In genomic region chr20:6061544-6061943, GRCh38 we compare ENCODE assay signal across 28 cellular contexts. TPM values are rescaled to one million over a fixed set of nuclear protein-coding genes. Genes with fewer than 3 reads are reported as not detected.
"Had no signal": no experiment of that assay in that cellular context is flagged by ENCODE, and none has a peak within 500 bp of the region (broad histone marks: within the 10 kb centered on the region; RNA-seq: fewer than 3 reads in every experiment).

No MANE protein-coding gene starts in this region.

- DNase-seq: colonic mucosa; effector CD8-positive, alpha-beta T cell; esophagus squamous epithelium; mesenchymal stem cell; midbrain; naive thymus-derived CD4-positive, alpha-beta T cell; stimulated activated CD4-positive, alpha-beta T cell treated with anti-CD3 and anti-CD28 coated beads, Interleukin-12 subunit alpha, Interleukin-12 subunit beta, amount 100 ng/mL, for 4 hours; stimulated activated CD4-positive, alpha-beta T cell treated with anti-CD3 and anti-CD28 coated beads, Interleukin-1b, Interleukin-23, amount 100 ng/mL, for 48 hours; stimulated activated CD4-positive, alpha-beta T cell treated with anti-CD3 and anti-CD28 coated beads, Interleukin-4, amount 100 ng/mL, for 1 hour; stimulated activated CD8-positive, alpha-beta memory T cell treated with anti-CD3 and anti-CD28 coated beads, Interleukin-4, amount 100 ng/mL, for 48 hours; stimulated activated naive CD4-positive, alpha-beta T cell; stimulated activated naive CD8-positive, alpha-beta T cell treated with anti-CD3 and anti-CD28 coated beads, Interleukin-15, amount 100 ng/mL, for 72 hours; transverse colon; upper lobe of right lung; uterus had no signal

- H3K27ac Mint-ChIP-seq: dendritic cell treated with granulocyte-macrophage colony-stimulating factor and Interleukin-4, amounts not matched to agents 40 ng/mL and 50 ng/mL, for 4 days; naive thymus-derived CD4-positive, alpha-beta T cell; nephron; neural progenitor cell; stimulated activated naive CD8-positive, alpha-beta T cell treated with anti-CD3 and anti-CD28 coated beads, Interleukin-15, amount 100 ng/mL, for 72 hours had no signal

- H3K4me1 Mint-ChIP-seq: neural progenitor cell; stimulated activated naive CD8-positive, alpha-beta T cell treated with anti-CD3 and anti-CD28 coated beads, Interleukin-15, amount 100 ng/mL, for 72 hours had no signal

- H3K36me3 Mint-ChIP-seq: naive thymus-derived CD4-positive, alpha-beta T cell; neural progenitor cell had no signal

- H3K4me3 Mint-ChIP-seq: dendritic cell treated with granulocyte-macrophage colony-stimulating factor and Interleukin-4, amounts not matched to agents 40 ng/mL and 50 ng/mL, for 4 days; naive thymus-derived CD4-positive, alpha-beta T cell; nephron; neural progenitor cell; stimulated activated naive CD8-positive, alpha-beta T cell treated with anti-CD3 and anti-CD28 coated beads, Interleukin-15, amount 100 ng/mL, for 72 hours had no signal

- H3K27ac ChIP-seq: colonic mucosa, esophagus squamous epithelium, neural progenitor cell, parathyroid adenoma, suprapubic skin, transverse colon, upper lobe of right lung, uterus had no signal

- H3K27me3 ChIP-seq: colonic mucosa, neural progenitor cell, suprapubic skin, upper lobe of right lung, uterus had no signal

- H3K27me3 Mint-ChIP-seq: progenitor cell of endocrine pancreas had no signal

- H3K36me3 ChIP-seq: colonic mucosa, esophagus squamous epithelium, neural progenitor cell, suprapubic skin, transverse colon, upper lobe of right lung, uterus had no signal

- H3K4me3 ChIP-seq: colonic mucosa, esophagus squamous epithelium, neural progenitor cell, smooth muscle cell, suprapubic skin, transverse colon, upper lobe of right lung, uterus had no signal

- H3K9me3 ChIP-seq: colonic mucosa, esophagus squamous epithelium, suprapubic skin, transverse colon, upper lobe of right lung, uterus had no signal

- H3K9me3 Mint-ChIP-seq: nephron; neural progenitor cell; stimulated activated naive CD8-positive, alpha-beta T cell treated with anti-CD3 and anti-CD28 coated beads, Interleukin-15, amount 100 ng/mL, for 72 hours had no signal

- H3K4me1 ChIP-seq: colonic mucosa, esophagus squamous epithelium, neural progenitor cell, parathyroid adenoma, suprapubic skin, uterus had no signal

- H3K9ac ChIP-seq: neural progenitor cell, parathyroid adenoma had no signal

- ATAC-seq: left lobe of liver; naive thymus-derived CD4-positive, alpha-beta T cell; sciatic nerve; stimulated activated naive CD8-positive, alpha-beta T cell treated with anti-CD3 and anti-CD28 coated beads, Interleukin-15, amount 100 ng/mL, for 72 hours; upper lobe of right lung had no signal

RNA-seq across cellular contexts. Expression of gene LRRN4, which starts 7.7 kb away (rescaled TPM):
- total RNA-seq: colonic mucosa; endothelial cell of umbilical vein; lower leg skin; lung microvascular endothelial cell; naive thymus-derived CD4-positive, alpha-beta T cell; osteoblast had no signal
- polyA plus RNA-seq: endothelial cell of umbilical vein; naive thymus-derived CD4-positive, alpha-beta T cell had no signal
